ENCODE assay signal across 26 cellular contexts in genomic region chr14:87044807-87045206, GRCh38.
"Had no signal": no experiment of that assay in that cellular context is flagged by ENCODE, and none has a peak within 500 bp of the region (broad histone marks: within the 10 kb centered on the region; RNA-seq: fewer than 3 reads in every experiment).

No MANE protein-coding gene starts in this region.

- H3K4me2 ChIP-seq: neural progenitor cell had no signal

- H3K27ac ChIP-seq: colonic mucosa, left ventricle myocardium inferior, lower lobe of right lung, neural progenitor cell, psoas muscle, testis, tibial nerve, upper lobe of right lung, vagina had no signal

- DNase-seq: colonic mucosa; dermis blood vessel endothelial cell; endodermal cell; erythroblast; foreskin melanocyte; heart left ventricle; hypothalamus; left ventricle myocardium inferior; lower lobe of right lung; mesendoderm; mucosa of descending colon; natural killer cell; nucleus accumbens; psoas muscle; stimulated activated CD4-positive, alpha-beta T cell treated with anti-CD3 and anti-CD28 coated beads, Interleukin-2, amount 100 ng/mL, for 24 hours; stimulated activated CD4-positive, alpha-beta T cell treated with anti-CD3 and anti-CD28 coated beads, Interleukin-4, amount 100 ng/mL, for 4 hours; stimulated activated naive B cell treated with anti-CD40 and anti-IgM and Interleukin-4, amounts not matched to agents 10 μg/mL and 1 μg/mL and 100 μg/mL, for 72 hours; stimulated activated naive CD8-positive, alpha-beta T cell treated with anti-CD3 and anti-CD28 coated beads, Interleukin-15, amount 100 ng/mL, for 72 hours; testis; upper lobe of right lung had no signal

- H3K9ac ChIP-seq: neural progenitor cell had no signal

- ATAC-seq: lower lobe of right lung; mucosa of descending colon; natural killer cell; psoas muscle; sciatic nerve; stimulated activated naive B cell treated with anti-CD40 and anti-IgM and Interleukin-4, amounts not matched to agents 10 μg/mL and 1 μg/mL and 100 μg/mL, for 72 hours; stimulated activated naive CD8-positive, alpha-beta T cell treated with anti-CD3 and anti-CD28 coated beads, Interleukin-15, amount 100 ng/mL, for 72 hours; upper lobe of right lung had no signal

- H3K9me3 ChIP-seq: colonic mucosa, heart left ventricle, left ventricle myocardium inferior, lower lobe of right lung, psoas muscle, testis, tibial nerve, upper lobe of right lung, vagina had no signal

- H3K4me1 ChIP-seq: colonic mucosa, heart left ventricle, left ventricle myocardium inferior, lower lobe of right lung, neural progenitor cell, psoas muscle, testis, upper lobe of right lung, vagina had no signal

- H2AFZ ChIP-seq: neural progenitor cell had no signal

- H3K27me3 ChIP-seq: colonic mucosa, heart left ventricle, neural progenitor cell, testis, tibial nerve, upper lobe of right lung, vagina had no signal

- H3K4me3 ChIP-seq: colonic mucosa, heart left ventricle, left ventricle myocardium inferior, lower lobe of right lung, mucosa of descending colon, neural progenitor cell, psoas muscle, testis, tibial nerve, upper lobe of right lung, vagina had no signal

- H3K36me3 ChIP-seq: colonic mucosa, heart left ventricle, left ventricle myocardium inferior, lower lobe of right lung, neural progenitor cell, tibial nerve, upper lobe of right lung, vagina had no signal

- FAIRE-seq: endothelial cell of umbilical vein, islet of Langerhans had no signal
